In genomic region chr21:28124541-28124940, GRCh38 we compare ENCODE assay signal across 9 cellular contexts.
"Had no signal": no experiment of that assay in that cellular context is flagged by ENCODE, and none has a peak within 500 bp of the region (broad histone marks: within the 10 kb centered on the region; RNA-seq: fewer than 3 reads in every experiment).

No MANE protein-coding gene starts in this region.

- H2AFZ ChIP-seq: GM23338 had no signal

- FAIRE-seq: H1, H54, HepG2, K562 had no signal

- H3K4me3 ChIP-seq: GM23338, K562 had no signal

- DNase-seq: H9, HFFc6 had no signal

- H3K4me2 ChIP-seq: GM23338 had no signal

- ATAC-seq: GM23338, HCT116, HepG2, K562 had no signal

- H3K27ac ChIP-seq: HL-60 had no signal
